Comparison of ENCODE assay signal across 10 cellular contexts in genomic region chr6:15417811-15418210, GRCh38.
DNase-seq lines count a peak whose midpoint lies in the region; ATAC-seq lines count a peak whose summit lies in the region.
"Had no signal": no experiment of that assay in that cellular context is flagged by ENCODE, and none has a peak within 500 bp of the region (broad histone marks: within the 10 kb centered on the region; RNA-seq: fewer than 3 reads in every experiment).

No MANE protein-coding gene starts in this region.

- H3K4me3 Mint-ChIP-seq in activated naive CD4-positive, alpha-beta T cell treated with anti-CD3 and anti-CD28 coated beads, Interleukin-2, amount 50 U/mL, for 24 hours = peak overlapping the region; percentile 24

- no peaks in the 10 kb centered on the region for H3K27me3 Mint-ChIP-seq in activated naive CD4-positive, alpha-beta T cell treated with anti-CD3 and anti-CD28 coated beads, Interleukin-2, amount 50 U/mL, for 24 hours

- DNase-seq in GF-D8 (lab: John Stamatoyannopoulos, UW) (peak; percentile 73), NCI-H226 (peak; percentile 94), renal cortical epithelial cell (ENCODE audit: low read depth) (peak; percentile 69), NCI-H1436 (lab: John Stamatoyannopoulos, UW) (no peak), SHP77 (lab: John Stamatoyannopoulos, UW) (no peak), nucleus accumbens (lab: John Stamatoyannopoulos, UW) (no peak)
- DNase-seq: KG1, thyroid gland had no signal

- peaks cover 5% of the 10 kb centered on the region for H3K9me3 Mint-ChIP-seq in activated naive CD4-positive, alpha-beta T cell treated with anti-CD3 and anti-CD28 coated beads, Interleukin-2, amount 50 U/mL, for 24 hours

- ATAC-seq in HG03439 (IDR thresholded peaks at IDR 0.05; ENCODE audit: unreplicated experiment) = no peak

- H3K4me1 Mint-ChIP-seq in activated naive CD4-positive, alpha-beta T cell treated with anti-CD3 and anti-CD28 coated beads, Interleukin-2, amount 50 U/mL, for 24 hours = peaks cover 61% of the 10 kb centered on the region

- peak overlapping the region; percentile 31 for H3K27ac Mint-ChIP-seq in activated naive CD4-positive, alpha-beta T cell treated with anti-CD3 and anti-CD28 coated beads, Interleukin-2, amount 50 U/mL, for 24 hours

- H3K36me3 Mint-ChIP-seq in activated naive CD4-positive, alpha-beta T cell treated with anti-CD3 and anti-CD28 coated beads, Interleukin-2, amount 50 U/mL, for 24 hours = peaks cover 34% of the 10 kb centered on the region

Comparison
In these comparisons a context has a peak if more than half of its experiments do, and no peak if none do; other contexts are left out.
1. DNase-seq: peak in GF-D8 (single experiment), NCI-H226 (single experiment) and renal cortical epithelial cell (single experiment); none in NCI-H1436 (single experiment), SHP77 (0 of 2) and nucleus accumbens (0 of 56).